In the genomic region with DNA sequence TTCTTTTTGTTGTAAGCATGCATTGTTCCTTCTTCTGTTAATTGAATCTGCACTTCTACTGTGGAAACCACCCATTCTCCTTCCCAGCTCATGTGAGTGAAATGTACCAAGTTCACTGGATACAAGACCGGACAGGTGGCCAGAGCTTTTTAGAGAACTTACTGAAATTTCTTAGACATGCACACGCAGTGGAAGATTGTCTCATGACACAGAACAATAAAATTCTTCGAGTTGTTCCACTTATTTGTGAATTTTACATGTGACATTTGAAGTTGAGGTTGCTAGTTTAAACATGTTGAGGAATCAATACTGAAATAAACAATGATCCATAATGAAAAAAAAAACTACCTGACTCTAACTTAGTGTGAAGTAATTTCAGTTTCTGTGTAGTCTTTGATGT, we compare ENCODE assay signal across 34 cellular contexts.
"Had no signal": no experiment of that assay in that cellular context is flagged by ENCODE, and none has a peak within 500 bp of the region (broad histone marks: within the 10 kb centered on the region; RNA-seq: fewer than 3 reads in every experiment).

No MANE protein-coding gene starts in this region.

- H3K27ac ChIP-seq: adrenal gland, ascending aorta, body of pancreas, brain microvascular endothelial cell, breast epithelium, cardiac muscle cell had no signal

- DNase-seq: activated effector memory CD4-positive, alpha-beta T cell treated with anti-CD3 and anti-CD28 coated beads, Interleukin-2, amount 50 U/mL, for 16 hours; activated effector memory CD4-positive, alpha-beta T cell treated with Interleukin-2 at 50 U/mL for 16 hours; activated gamma-delta T cell; activated gamma-delta T cell treated with Interleukin-2 at 50 U/mL for 16 hours; activated naive CD4-positive, alpha-beta T cell; activated naive CD4-positive, alpha-beta T cell treated with anti-CD3 and anti-CD28 coated beads for 36 hours; activated naive CD4-positive, alpha-beta T cell treated with anti-CD3 and anti-CD28 coated beads, Interleukin-2, amount 10 ng/mL, durations not matched to agents 7 days and 5 days; activated naive CD4-positive, alpha-beta T cell treated with anti-CD3 and anti-CD28 coated beads, Interleukin-2, amount 50 U/mL, for 16 hours; activated naive CD4-positive, alpha-beta T cell treated with Interleukin-2 at 50 U/mL for 16 hours; activated naive CD8-positive, alpha-beta T cell treated with anti-CD3 and anti-CD28 coated beads for 36 hours; activated naive CD8-positive, alpha-beta T cell treated with anti-CD3 and anti-CD28 coated beads, Interleukin-2, amount 10 ng/mL, durations not matched to agents 7 days and 5 days; activated naive CD8-positive, alpha-beta T cell treated with anti-CD3 and anti-CD28 coated beads, Interleukin-2, amount 50 U/mL, for 24 hours; activated T-cell treated with anti-CD3 and anti-CD28 coated beads, Interleukin-2, amount 50 U/mL, for 1 hour; activated T-cell treated with anti-CD3 and anti-CD28 coated beads, Interleukin-2, amount 50 U/mL, for 24 hours; activated T-cell treated with anti-CD3 and anti-CD28 coated beads, Interleukin-2, amount 50 U/mL, for 4 hours; activated T-cell treated with anti-CD3 and anti-CD28 coated beads, Interleukin-2, amount 50 U/mL, for 48 hours; activated T-cell treated with anti-CD3 and anti-CD28 coated beads, Interleukin-2, amount 50 U/mL, for 72 hours; adrenal gland; amniotic stem cell; amygdala; anterior cingulate cortex; aorta; body of pancreas; brain microvascular endothelial cell; caudate nucleus; central memory CD4-positive, alpha-beta T cell; cerebellar nuclear complex had no signal

- H3K27me3 ChIP-seq: adrenal gland, ascending aorta, body of pancreas, brain microvascular endothelial cell, breast epithelium, cardiac muscle cell had no signal

- ATAC-seq: activated naive CD4-positive, alpha-beta T cell treated with anti-CD3 and anti-CD28 coated beads, Interleukin-2, amount 50 U/mL, for 72 hours; activated naive CD8-positive, alpha-beta T cell treated with anti-CD3 and anti-CD28 coated beads, Interleukin-2, amount 50 U/mL, for 24 hours; activated T-cell treated with anti-CD3 and anti-CD28 coated beads, Interleukin-2, amount 50 U/mL, for 4 hours; activated T-cell treated with anti-CD3 and anti-CD28 coated beads, Interleukin-2, amount 50 U/mL, for 72 hours; activated T-helper 17 cell treated with anti-CD3 and anti-CD28 coated beads, Interleukin-2, amount 50 U/mL, for 72 hours; body of pancreas had no signal

- H3K4me1 ChIP-seq: adrenal gland, ascending aorta, body of pancreas, breast epithelium had no signal

- FAIRE-seq: astrocyte, bronchial epithelial cell had no signal
